Comparison of ENCODE assay signal across 9 cellular contexts in the genomic region with DNA sequence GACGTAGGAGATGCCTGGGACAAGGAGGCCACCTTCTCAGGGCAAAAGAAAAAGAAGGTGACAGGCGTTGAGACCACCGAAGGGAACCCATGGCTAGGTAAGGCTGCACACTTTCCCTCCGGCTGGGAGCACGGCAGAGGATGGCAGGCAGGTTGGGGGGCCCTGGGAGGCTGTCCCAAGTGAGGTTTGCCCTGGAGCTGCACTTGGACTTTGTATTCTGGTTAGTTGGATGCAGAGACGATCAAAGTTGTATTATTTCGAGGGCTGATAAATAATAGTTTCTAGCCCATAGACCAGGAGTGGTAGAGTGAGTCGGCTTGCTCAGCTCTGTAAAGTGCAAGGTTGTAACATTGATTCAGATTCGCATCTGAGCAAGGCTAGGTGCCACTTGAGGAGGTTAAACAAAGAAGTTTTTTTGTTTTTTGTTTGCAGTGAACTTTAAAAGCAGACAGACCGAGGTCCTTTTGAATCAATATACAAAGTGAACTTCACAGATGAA. TPM values are rescaled to one million over a fixed set of nuclear protein-coding genes. Genes with fewer than 3 reads are reported as not detected.
DNase-seq lines count a peak whose midpoint lies in the region; ATAC-seq and TF ChIP-seq lines count a peak whose summit lies in the region.
"Had no signal": no experiment of that assay in that cellular context is flagged by ENCODE, and none has a peak within 500 bp of the region (broad histone marks: within the 10 kb centered on the region; RNA-seq: fewer than 3 reads in every experiment).

No MANE protein-coding gene starts in this region.

- 18 to 22% (median 19%) methylated on average over 10 of the region's 10 CpGs for WGBS in spleen, 5 donors

- peaks cover 0 to 23% (median 3%) of the 10 kb centered on the region in 6 donors for H3K36me3 ChIP-seq in spleen
- H3K36me3 ChIP-seq: BLaER1 had no signal

- DNase-seq in NCI-H146 (lab: John Stamatoyannopoulos, UW) (peak; percentile 25), NCI-H146 treated with DMSO at 0.1 percent for 48 hours (lab: John Stamatoyannopoulos, UW; ENCODE audit: unreplicated experiment) (no peak), spleen (peak; percentile 80), NCI-H69 (lab: John Stamatoyannopoulos, UW) (no peak)
- DNase-seq in activated CD8-positive, alpha-beta T cell treated with anti-CD3 and anti-CD28 coated beads for 36 hours, result no peak

- no peaks in the 10 kb centered on the region for H3K9me3 ChIP-seq in spleen

- peaks cover 8% of the 10 kb centered on the region for H3K27me3 Mint-ChIP-seq in activated CD8-positive, alpha-beta T cell treated with anti-CD3 and anti-CD28 coated beads for 36 hours

- CTCF ChIA-PET in activated CD8-positive, alpha-beta T cell treated with anti-CD3 and anti-CD28 coated beads for 36 hours (lab: Charles Lee), result interaction anchor here (0.9 to 3.2 kb wide), 9 partner anchors 13 to 1234 kb away, joined by 3 to 16 read pairs (median 5); partner anchors contain the start of gene SLC25A28

- H3K27ac Mint-ChIP-seq in activated CD8-positive, alpha-beta T cell treated with anti-CD3 and anti-CD28 coated beads for 36 hours, result peak overlapping the region; percentile 83

- intact Hi-C loops in activated CD8-positive, alpha-beta T cell treated with anti-CD3 and anti-CD28 coated beads for 36 hours (cut with micrococcal nuclease), result loop anchor here (5.0 to 10.0 kb wide), 2 partner anchors 38 to 865 kb away; partner anchors contain the start of genes NDUFB8 and SLC25A28
- intact Hi-C loops in spleen (cut with DNase I; ENCODE audit: low total_unique reads), result no loop called here

- H3K9me3 Mint-ChIP-seq in activated CD8-positive, alpha-beta T cell treated with anti-CD3 and anti-CD28 coated beads for 36 hours, result no peaks in the 10 kb centered on the region

- TF ChIP-seq POLR2A in spleen (IDR thresholded peaks at IDR 0.05), result no peak

- TF ChIP-seq CTCF in activated CD8-positive, alpha-beta T cell treated with anti-CD3 and anti-CD28 coated beads for 36 hours (IDR thresholded peaks at IDR 0.05), result no peak
- TF ChIP-seq CTCF in spleen (IDR thresholded peaks at IDR 0.05 in 8 of 11, conservative IDR thresholded peaks at IDR 0.05 in 3 of 11), result no peak

- POLR2A ChIA-PET in activated CD8-positive, alpha-beta T cell treated with anti-CD3 and anti-CD28 coated beads for 36 hours (lab: Charles Lee), result interaction anchor here (0.8 to 2.8 kb wide), 5 partner anchors 12 to 223 kb away, joined by 3 to 39 read pairs (median 4); partner anchors contain the start of genes COX15, CUTC and SLC25A28

- H3K36me3 Mint-ChIP-seq in activated CD8-positive, alpha-beta T cell treated with anti-CD3 and anti-CD28 coated beads for 36 hours (ENCODE audit: low read depth), result peaks cover 3% of the 10 kb centered on the region

- peak overlapping the region in 6 of 8 donors; percentile 64 to 86 (median 74) for H3K27ac ChIP-seq in spleen
- H3K27ac ChIP-seq: BLaER1 had no signal

- peak overlapping the region; percentile 84 for H3K4me3 Mint-ChIP-seq in activated CD8-positive, alpha-beta T cell treated with anti-CD3 and anti-CD28 coated beads for 36 hours

- peaks cover 21% of the 10 kb centered on the region for H3K4me1 Mint-ChIP-seq in activated CD8-positive, alpha-beta T cell treated with anti-CD3 and anti-CD28 coated beads for 36 hours (ENCODE audit: low read depth)

- no peak for ATAC-seq in activated CD8-positive, alpha-beta T cell treated with anti-CD3 and anti-CD28 coated beads for 36 hours
- ATAC-seq in HG03342 (IDR thresholded peaks at IDR 0.05; ENCODE audit: unreplicated experiment) (no peak), GM21526 (IDR thresholded peaks at IDR 0.05; ENCODE audit: low FRiP score, unreplicated experiment) (no peak)

- H3K4me3 ChIP-seq in iPS-11a (ENCODE audit: low read depth, low read length) (peak overlapping the region; percentile 88), spleen (peak overlapping the region; percentile 56 to 98 (median 86))
- H3K4me3 ChIP-seq: BLaER1 had no signal

- no peaks in the 10 kb centered on the region for H3K27me3 ChIP-seq in spleen (replicated peaks in 1 of 7)
- H3K27me3 ChIP-seq: BLaER1 had no signal

- peaks cover 4 to 73% (median 29%) of the 10 kb centered on the region in 6 donors for H3K4me1 ChIP-seq in spleen
- H3K4me1 ChIP-seq: BLaER1 had no signal

RNA-seq across cellular contexts. Expression of gene ENTPD7, which starts 0.6 kb away (rescaled TPM):
- total RNA-seq in activated CD8-positive, alpha-beta T cell treated with anti-CD3 and anti-CD28 coated beads for 36 hours, result 1 to 10 TPM; 1.9 to 2.2 TPM
- total RNA-seq in spleen, result 10 to 100 TPM in 6 of 7 donors, 1 to 10 TPM in 1; 9.7 to 17.5 (median 12.8) TPM
- 1 to 10 TPM in 1 of 3 donors, under 1 TPM in 2; 0.48 to 1.1 (median 0.62) TPM for polyA plus RNA-seq in spleen

RNA-seq across cellular contexts. Expression of gene SLC25A28, which starts 39.7 kb away (rescaled TPM):
- 10 to 100 TPM; 43.6 to 44.7 TPM for total RNA-seq in activated CD8-positive, alpha-beta T cell treated with anti-CD3 and anti-CD28 coated beads for 36 hours
- total RNA-seq in spleen, result 10 to 100 TPM; 33.9 to 67.1 (median 51.6) TPM
- 100 to 1,000 TPM in 1 of 3 donors, 10 to 100 TPM in 2; 54.0 to 120 (median 80.8) TPM for polyA plus RNA-seq in spleen

Comparison
In these comparisons a context has a peak if more than half of its experiments do, and no peak if none do; other contexts are left out.
1. DNase-seq: peak in NCI-H146 (single experiment) and spleen (single experiment); none in NCI-H146 treated with DMSO at 0.1 percent for 48 hours (single experiment), activated CD8-positive, alpha-beta T cell treated with anti-CD3 and anti-CD28 coated beads for 36 hours (single experiment) and NCI-H69 (single experiment).